ENCODE assay signal across 13 cellular contexts in the genomic region with DNA sequence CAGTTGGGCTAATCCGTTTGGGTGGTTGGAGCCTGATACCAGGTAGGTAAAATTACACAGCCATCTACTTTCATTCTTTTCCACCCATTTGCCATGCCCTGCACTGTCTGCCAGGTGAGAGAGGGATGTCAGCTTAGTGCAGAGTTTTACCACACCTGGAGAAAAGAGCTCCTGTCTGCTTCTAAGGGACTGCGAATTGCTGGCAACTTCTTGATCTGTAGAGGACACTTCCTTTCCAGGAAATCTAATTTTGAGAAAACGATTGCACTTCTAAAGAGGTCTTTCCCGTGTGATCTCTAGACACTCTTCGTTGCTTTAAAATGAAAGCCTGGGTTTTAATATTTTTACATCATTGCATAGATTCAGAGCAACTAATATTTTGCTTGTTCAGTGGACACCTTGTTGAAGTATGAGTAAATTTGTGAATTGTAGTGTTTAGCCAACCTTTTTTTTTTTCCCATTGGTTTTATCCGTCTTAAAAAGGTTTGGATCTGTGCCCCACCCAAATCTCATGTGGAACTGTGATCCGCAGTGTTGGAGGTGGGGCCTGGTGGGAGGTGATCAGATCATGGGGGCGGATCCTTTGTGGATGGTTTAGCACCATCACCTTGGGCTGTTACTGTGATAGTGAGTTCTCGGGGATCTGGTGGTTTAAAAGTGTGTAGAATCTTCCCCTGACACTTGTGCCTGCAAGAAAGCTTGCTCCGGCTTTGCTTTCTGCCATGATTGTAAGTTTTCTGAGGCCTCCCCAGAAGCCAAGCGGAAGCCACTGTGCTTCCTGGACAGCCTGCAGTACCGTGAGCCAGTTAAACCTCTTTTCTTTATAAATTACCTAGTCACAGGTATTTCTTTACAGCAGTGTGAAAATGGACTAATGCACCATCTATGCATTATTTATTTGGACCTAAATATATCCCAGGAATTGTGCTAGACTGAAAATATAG.
DNase-seq lines count a peak whose midpoint lies in the region; ATAC-seq and TF ChIP-seq lines count a peak whose summit lies in the region.
"Had no signal": no experiment of that assay in that cellular context is flagged by ENCODE, and none has a peak within 500 bp of the region (broad histone marks: within the 10 kb centered on the region; RNA-seq: fewer than 3 reads in every experiment).

No MANE protein-coding gene starts in this region.

- H3K79me1 ChIP-seq in H9 (ENCODE audit: insufficient read depth, low read depth, low read length, poor library complexity, severe bottlenecking): no peaks in the 10 kb centered on the region

- TF ChIP-seq CTCF in H9 (conservative IDR thresholded peaks at IDR 0.05) (no peak), sigmoid colon (IDR thresholded peaks at IDR 0.05) (no peak)

- H3K4me1 Mint-ChIP-seq in H9: peaks cover 27 to 29% of the 10 kb centered on the region in 2 experiments
- peaks cover 80% of the 10 kb centered on the region for H3K4me1 Mint-ChIP-seq in activated CD8-positive, alpha-beta T cell treated with anti-CD3 and anti-CD28 coated beads, Interleukin-2, amount 10 ng/mL, durations not matched to agents 7 days and 5 days (ENCODE audit: low read depth)
- peaks cover 52 to 89% (median 80%) of the 10 kb centered on the region in 7 donors for H3K4me1 Mint-ChIP-seq in naive thymus-derived CD4-positive, alpha-beta T cell
- H3K4me1 Mint-ChIP-seq: memory B cell had no signal

- H3K27ac Mint-ChIP-seq in H9: peak overlapping the region in 2 of 3 experiments; percentile 16 to 84; a peak in 3 of 7 replicates
- peak overlapping the region; percentile 97 for H3K27ac Mint-ChIP-seq in activated CD8-positive, alpha-beta T cell treated with anti-CD3 and anti-CD28 coated beads, Interleukin-2, amount 10 ng/mL, durations not matched to agents 7 days and 5 days
- H3K27ac Mint-ChIP-seq in naive thymus-derived CD4-positive, alpha-beta T cell: peak overlapping the region; percentile 82 to 95 (median 91)
- H3K27ac Mint-ChIP-seq: memory B cell, neural progenitor cell had no signal

- H2BK12ac ChIP-seq in H9 (ENCODE audit: insufficient read length, low read depth, low read length): no peak overlapping the region

- H3K9me3 Mint-ChIP-seq in H9: no peaks in the 10 kb centered on the region
- H3K9me3 Mint-ChIP-seq in activated CD8-positive, alpha-beta T cell treated with anti-CD3 and anti-CD28 coated beads, Interleukin-2, amount 10 ng/mL, durations not matched to agents 7 days and 5 days (ENCODE audit: insufficient read depth): no peaks in the 10 kb centered on the region
- H3K9me3 Mint-ChIP-seq in naive thymus-derived CD4-positive, alpha-beta T cell: no peaks in the 10 kb centered on the region
- H3K9me3 Mint-ChIP-seq: memory B cell, neural progenitor cell had no signal

- no peak overlapping the region for H2BK15ac ChIP-seq in H9 (ENCODE audit: low read depth, low read length)

- H3K14ac ChIP-seq in H9 (ENCODE audit: insufficient read depth, low read length): no peak overlapping the region

- no peak overlapping the region for H2BK5ac ChIP-seq in H9 (ENCODE audit: insufficient read length, low read length)

- no peak overlapping the region for H2BK20ac ChIP-seq in H9 (ENCODE audit: low read depth, low read length, poor library complexity, severe bottlenecking)

- peak in 2 of 3 experiments; percentile 22 to 32 for DNase-seq in NCI-H1417 (lab: John Stamatoyannopoulos, UW)
- no peak for DNase-seq in NCI-H1417 treated with DMSO at 0.1 percent for 48 hours (lab: John Stamatoyannopoulos, UW)
- DNase-seq in H9: no peak
- DNase-seq in activated CD8-positive, alpha-beta T cell treated with anti-CD3 and anti-CD28 coated beads, Interleukin-2, amount 10 ng/mL, durations not matched to agents 7 days and 5 days: peak; percentile 73
- DNase-seq in naive thymus-derived CD4-positive, alpha-beta T cell: peak in 3 of 9 donors; percentile 8 to 26 (median 24)
- no peak for DNase-seq in retina
- DNase-seq in sigmoid colon: no peak
- DNase-seq in H7: no peak
- DNase-seq: EL, GOT3, NCI-H187 treated with DMSO at 0.1 percent for 48 hours had no signal

- no peak overlapping the region for H4K91ac ChIP-seq in H9 (ENCODE audit: insufficient read length, low read depth, low read length)

- no peak overlapping the region for H3T11ph ChIP-seq in H9 (ENCODE audit: low read length)

- no peak overlapping the region for H3K56ac ChIP-seq in H9 (ENCODE audit: insufficient read length, low read depth, low read length)

- no peak overlapping the region for H3K18ac ChIP-seq in H9 (ENCODE audit: insufficient read length, low read depth, low read length)

- H3K27me3 ChIP-seq in H9 (ENCODE audit: insufficient read depth, low read length) (no peaks in the 10 kb centered on the region), sigmoid colon (no peaks in the 10 kb centered on the region), H7 (ENCODE audit: control insufficient read depth, insufficient read depth, low read length) (no peaks in the 10 kb centered on the region)
- H3K27me3 ChIP-seq in naive thymus-derived CD4-positive, alpha-beta T cell (ENCODE audit: control insufficient read depth in 2 of 2, insufficient read depth in 2 of 2, low read length in 2 of 2): no peaks in the 10 kb centered on the region
- H3K27me3 ChIP-seq: neural progenitor cell had no signal

- no peaks in the 10 kb centered on the region for H3K9me3 ChIP-seq in H9 (ENCODE audit: control insufficient read depth, low read depth, low read length)
- no peaks in the 10 kb centered on the region for H3K9me3 ChIP-seq in naive thymus-derived CD4-positive, alpha-beta T cell (ENCODE audit: control insufficient read depth in 2 of 3, low read length in 3 of 3)
- no peaks in the 10 kb centered on the region for H3K9me3 ChIP-seq in sigmoid colon

- H3K27ac ChIP-seq in H9 (ENCODE audit: insufficient read length, low read depth, low read length): no peak overlapping the region
- H3K27ac ChIP-seq in naive thymus-derived CD4-positive, alpha-beta T cell (ENCODE audit: low read depth, low read length): peak overlapping the region; percentile 50
- H3K27ac ChIP-seq in sigmoid colon: no peak overlapping the region
- H3K27ac ChIP-seq: neural progenitor cell had no signal

- H2BK120ac ChIP-seq in H9 (ENCODE audit: low read depth, low read length, poor library complexity, severe bottlenecking): no peak overlapping the region

- CTCF ChIA-PET in activated CD8-positive, alpha-beta T cell treated with anti-CD3 and anti-CD28 coated beads, Interleukin-2, amount 10 ng/mL, durations not matched to agents 7 days and 5 days (lab: Charles Lee): interaction anchor here (1.2 to 1.7 kb wide), 3 partner anchors 20 to 152 kb away, joined by 4 to 6 read pairs (median 4); no protein-coding TSS in a partner anchor
- CTCF ChIA-PET in naive thymus-derived CD4-positive, alpha-beta T cell (lab: Charles Lee): no interaction called here

- H4K5ac ChIP-seq in H9 (ENCODE audit: insufficient read length, low read depth, low read length): no peak overlapping the region

- H2AK5ac ChIP-seq in H9 (ENCODE audit: insufficient read length, low read length): no peak overlapping the region

- no peaks in the 10 kb centered on the region for H3K23me2 ChIP-seq in H9 (ENCODE audit: insufficient read length, low read depth, low read length, poor library complexity, severe bottlenecking)

- H4K20me1 ChIP-seq in H9 (ENCODE audit: control insufficient read depth, insufficient read depth, insufficient read length): no peaks in the 10 kb centered on the region

- H3K4ac ChIP-seq in H9 (ENCODE audit: low read depth, low read length): no peak overlapping the region

- no peak overlapping the region for H2AFZ ChIP-seq in H9 (ENCODE audit: low read length)
- H2AFZ ChIP-seq: neural progenitor cell had no signal

- no peak overlapping the region for H4K8ac ChIP-seq in H9 (replicated peaks; ENCODE audit: insufficient read length, low read depth, low read length)

- H3K79me2 ChIP-seq in H9 (ENCODE audit: insufficient read depth, low read length): no peaks in the 10 kb centered on the region

- intact Hi-C loops in naive thymus-derived CD4-positive, alpha-beta T cell (cut with micrococcal nuclease): loop anchor here (1.0 kb wide), 2 partner anchors 8 kb away; no protein-coding TSS in a partner anchor
- intact Hi-C loops in sigmoid colon (cut with DNase I): no loop called here

- no peaks in the 10 kb centered on the region for H3K36me3 ChIP-seq in naive thymus-derived CD4-positive, alpha-beta T cell (ENCODE audit: control insufficient read depth in 2 of 3, insufficient read depth in 3 of 3, low read length in 3 of 3)
- H3K36me3 ChIP-seq in sigmoid colon (no peaks in the 10 kb centered on the region), H7 (replicated peaks; ENCODE audit: control insufficient read depth, insufficient read depth, low read length) (no peaks in the 10 kb centered on the region)
- H3K36me3 ChIP-seq: neural progenitor cell had no signal

- H3K4me3 Mint-ChIP-seq in H9: peak overlapping the region in 1 of 2 experiments; percentile 29; a peak in 1 of 5 replicates
- H3K4me3 Mint-ChIP-seq in activated CD8-positive, alpha-beta T cell treated with anti-CD3 and anti-CD28 coated beads, Interleukin-2, amount 10 ng/mL, durations not matched to agents 7 days and 5 days: peak overlapping the region; percentile 81
- peak overlapping the region; percentile 77 to 89 (median 84) for H3K4me3 Mint-ChIP-seq in naive thymus-derived CD4-positive, alpha-beta T cell
- H3K4me3 Mint-ChIP-seq: memory B cell, neural progenitor cell had no signal

- H3K36me3 Mint-ChIP-seq in H9 (ENCODE audit: insufficient read depth in 1 of 3, low read depth in 3 of 3): no peaks in the 10 kb centered on the region
- H3K36me3 Mint-ChIP-seq in activated CD8-positive, alpha-beta T cell treated with anti-CD3 and anti-CD28 coated beads, Interleukin-2, amount 10 ng/mL, durations not matched to agents 7 days and 5 days (ENCODE audit: low read depth): peaks cover 26% of the 10 kb centered on the region
- H3K36me3 Mint-ChIP-seq in naive thymus-derived CD4-positive, alpha-beta T cell: peaks cover 0 to 22% (median 0%) of the 10 kb centered on the region in 5 donors
- H3K36me3 Mint-ChIP-seq: memory B cell, neural progenitor cell had no signal

- H3K4me1 ChIP-seq in H9 (ENCODE audit: insufficient read depth, low read length) (peaks cover 2% of the 10 kb centered on the region), sigmoid colon (peaks cover 0 to 52% (median 46%) of the 10 kb centered on the region in 4 donors)
- peaks cover 7 to 65% of the 10 kb centered on the region in 2 donors for H3K4me1 ChIP-seq in naive thymus-derived CD4-positive, alpha-beta T cell (ENCODE audit: control insufficient read depth in 2 of 2, insufficient read depth in 2 of 2, low read length in 2 of 2)

- no CpG with 5 or more reads among the region's 12 CpGs for whole genome bisulfite sequencing in H9 (ENCODE audit: extremely low coverage, insufficient read length, low lambda C conversion rate)
- WGBS in sigmoid colon, 2 donors: 74 to 82% methylated on average over 12 of the region's 12 CpGs

- H3K27me3 Mint-ChIP-seq in H9 (ENCODE audit: low read depth): no peaks in the 10 kb centered on the region
- H3K27me3 Mint-ChIP-seq in activated CD8-positive, alpha-beta T cell treated with anti-CD3 and anti-CD28 coated beads, Interleukin-2, amount 10 ng/mL, durations not matched to agents 7 days and 5 days (ENCODE audit: low read depth): no peaks in the 10 kb centered on the region
- H3K27me3 Mint-ChIP-seq in naive thymus-derived CD4-positive, alpha-beta T cell: no peaks in the 10 kb centered on the region

- no peak overlapping the region for H3K4me2 ChIP-seq in H9 (ENCODE audit: insufficient read depth, insufficient read length, low read length)
- H3K4me2 ChIP-seq: neural progenitor cell had no signal

- ATAC-seq in activated CD8-positive, alpha-beta T cell treated with anti-CD3 and anti-CD28 coated beads, Interleukin-2, amount 10 ng/mL, durations not matched to agents 7 days and 5 days: peak; percentile 79
- peak; percentile 50 for ATAC-seq in naive thymus-derived CD4-positive, alpha-beta T cell

- TF ChIP-seq POLR2A in sigmoid colon (IDR thresholded peaks at IDR 0.05): no peak

- POLR2A ChIA-PET in activated CD8-positive, alpha-beta T cell treated with anti-CD3 and anti-CD28 coated beads, Interleukin-2, amount 10 ng/mL, durations not matched to agents 7 days and 5 days (lab: Charles Lee): interaction anchor here (1.3 to 1.6 kb wide), 2 partner anchors 9 to 10 kb away, joined by 4 to 5 read pairs; no protein-coding TSS in a partner anchor
- POLR2A ChIA-PET in naive thymus-derived CD4-positive, alpha-beta T cell (lab: Charles Lee): interaction anchor here (0.6 to 1.0 kb wide), 2 partner anchors 9 to 81 kb away, joined by 3 to 4 read pairs; no protein-coding TSS in a partner anchor

- H3K4me3 ChIP-seq in naive thymus-derived CD4-positive, alpha-beta T cell (ENCODE audit: low read length): peak overlapping the region; percentile 12
- H3K4me3 ChIP-seq in sigmoid colon (no peak overlapping the region), H7 (ENCODE audit: insufficient read depth, low read depth, low read length) (no peak overlapping the region)
- H3K4me3 ChIP-seq: neural progenitor cell had no signal

- no peak overlapping the region for H3K9ac ChIP-seq in H9 (ENCODE audit: extremely low read depth, insufficient read length, low read length)
- H3K9ac ChIP-seq: neural progenitor cell had no signal

- TF ChIP-seq EP300 in sigmoid colon (IDR thresholded peaks at IDR 0.05): no peak

- no peak overlapping the region for H3K23ac ChIP-seq in H9 (ENCODE audit: insufficient read length, low read depth, low read length)

Comparison
In these comparisons a context has a peak if more than half of its experiments do, and no peak if none do; other contexts are left out.
1. DNase-seq: peak in NCI-H1417 (2 of 3) and activated CD8-positive, alpha-beta T cell treated with anti-CD3 and anti-CD28 coated beads, Interleukin-2, amount 10 ng/mL, durations not matched to agents 7 days and 5 days (single experiment); none in NCI-H1417 treated with DMSO at 0.1 percent for 48 hours (single experiment), H9 (single experiment), retina (single experiment), sigmoid colon (single experiment) and H7 (single experiment).
2. Peak in every context shown above with its lines, with median percentiles within 50 percentile points of each other: H3K27ac Mint-ChIP-seq.